ENCODE assay signal across 8 cellular contexts in genomic region chr21:39441502-39442475, GRCh38. TPM values are rescaled to one million over a fixed set of nuclear protein-coding genes. Genes with fewer than 3 reads are reported as not detected.
A peak's percentile ranks its signal among the peaks of the same experiment; 100 is the strongest.
DNase-seq lines count a peak whose midpoint lies in the region; ATAC-seq, FAIRE-seq and TF ChIP-seq lines count a peak whose summit lies in the region.

No MANE protein-coding gene starts in this region.

- H3K79me2 ChIP-seq in OCI-LY1 (ENCODE audit: insufficient read depth, low read length) (no peaks in the 10 kb centered on the region), astrocyte (ENCODE audit: insufficient read depth, low read length) (no peaks in the 10 kb centered on the region)

- ATAC-seq in HG03520 (IDR thresholded peaks at IDR 0.05; ENCODE audit: unreplicated experiment) = peak; percentile 42

- H3K4me3 Mint-ChIP-seq in astrocyte (ENCODE audit: unreplicated experiment) = no peak overlapping the region

- no peaks in the 10 kb centered on the region for H3K36me3 ChIP-seq in OCI-LY1 (ENCODE audit: insufficient read depth, low read length)
- H3K36me3 ChIP-seq in astrocyte (ENCODE audit: insufficient read depth, low read length) = no peaks in the 10 kb centered on the region
- H3K36me3 ChIP-seq in tibial artery = no peaks in the 10 kb centered on the region

- H3K4me1 Mint-ChIP-seq in astrocyte (ENCODE audit: low read depth, unreplicated experiment) = peaks cover 7% of the 10 kb centered on the region

- H3K27ac ChIP-seq in 22Rv1 (no peak overlapping the region), OCI-LY1 (ENCODE audit: low read depth, low read length, poor library complexity, severe bottlenecking) (no peak overlapping the region), astrocyte (ENCODE audit: low read depth, low read length) (no peak overlapping the region), tibial artery (no peak overlapping the region)

- H3K9ac ChIP-seq in OCI-LY1 (ENCODE audit: low read length) (no peak overlapping the region), astrocyte (ENCODE audit: low read length) (no peak overlapping the region)

- H3K4me1 ChIP-seq in OCI-LY1 (ENCODE audit: insufficient read depth, low read length, severe bottlenecking) = peaks cover 16% of the 10 kb centered on the region
- H3K4me1 ChIP-seq in astrocyte (ENCODE audit: insufficient read depth, low read length) = peaks cover 7% of the 10 kb centered on the region
- H3K4me1 ChIP-seq in tibial artery = peaks cover 0 to 14% (median 8%) of the 10 kb centered on the region in 4 donors

- no peaks in the 10 kb centered on the region for H3K36me3 Mint-ChIP-seq in astrocyte (ENCODE audit: low read depth, unreplicated experiment)

- H3K27me3 ChIP-seq in OCI-LY1 (ENCODE audit: insufficient read depth, low read length) (no peaks in the 10 kb centered on the region), astrocyte (ENCODE audit: insufficient read depth, low read length) (no peaks in the 10 kb centered on the region), tibial artery (no peaks in the 10 kb centered on the region)

- peak; percentile 89 for TF ChIP-seq CTCF in 22Rv1 (IDR thresholded peaks at IDR 0.05)
- TF ChIP-seq CTCF in OCI-LY1 (IDR thresholded peaks at IDR 0.05; ENCODE audit: low read length) = peak; percentile 80
- peak; percentile 87 for TF ChIP-seq CTCF in astrocyte (IDR thresholded peaks at IDR 0.05; ENCODE audit: insufficient read depth, low read depth, low read length)
- peak; percentile 29 to 46 for TF ChIP-seq CTCF in tibial artery (IDR thresholded peaks at IDR 0.05)

- H3F3A ChIP-seq in OCI-LY1 (ENCODE audit: insufficient read depth, low read length) = no peaks in the 10 kb centered on the region

- no peaks in the 10 kb centered on the region for H3K9me3 Mint-ChIP-seq in astrocyte (ENCODE audit: unreplicated experiment)

- H3K4me2 ChIP-seq in OCI-LY1 (ENCODE audit: low read length) (no peak overlapping the region), astrocyte (ENCODE audit: low read length) (no peak overlapping the region)

- H3K9me3 ChIP-seq in OCI-LY1 (ENCODE audit: low read length) = no peaks in the 10 kb centered on the region
- no peaks in the 10 kb centered on the region for H3K9me3 ChIP-seq in astrocyte (ENCODE audit: insufficient read depth, low read depth, low read length)
- no peaks in the 10 kb centered on the region for H3K9me3 ChIP-seq in tibial artery

- DNase-seq in EH (ENCODE audit: low read depth) (peak; percentile 57), astrocyte (ENCODE audit: low read depth) (peak; percentile 32), kidney tubule cell (ENCODE audit: low spot score) (peak; percentile 65), tibial artery (no peak), retina (no peak)

- H2AFZ ChIP-seq in OCI-LY1 (ENCODE audit: low read length) (no peak overlapping the region), astrocyte (ENCODE audit: low read depth, low read length) (no peak overlapping the region)

- H3K27me3 Mint-ChIP-seq in astrocyte (ENCODE audit: low read depth, unreplicated experiment) = no peaks in the 10 kb centered on the region

- no peak overlapping the region for H3K4me3 ChIP-seq in OCI-LY1 (ENCODE audit: low read depth, low read length, poor library complexity, severe bottlenecking)
- H3K4me3 ChIP-seq in astrocyte (ENCODE audit: insufficient read depth, low read depth, low read length) = no peak overlapping the region
- no peak overlapping the region for H3K4me3 ChIP-seq in tibial artery

- no peak for FAIRE-seq in astrocyte (lab: Jason Lieb, UNC)

- H3K27ac Mint-ChIP-seq in astrocyte (ENCODE audit: unreplicated experiment) = no peak overlapping the region

- no peaks in the 10 kb centered on the region for H3K9me2 ChIP-seq in OCI-LY1 (ENCODE audit: low read depth, low read length)

- intact Hi-C loops in tibial artery (cut with DNase I; ENCODE audit: low total_unique reads) = loop anchor here (10.0 kb wide), 1 partner anchor 57 kb away; a partner anchor contains a TSS

- no peaks in the 10 kb centered on the region for H4K20me1 ChIP-seq in OCI-LY1 (ENCODE audit: insufficient read depth, low read length)
- no peaks in the 10 kb centered on the region for H4K20me1 ChIP-seq in astrocyte (ENCODE audit: insufficient read depth, low read length)

RNA-seq across cellular contexts. Expression of gene LCA5L, which starts 3.8 kb away (rescaled TPM):
- 2.0 and 2.8 TPM in 2 replicates for total RNA-seq in astrocyte

RNA-seq across cellular contexts. Expression of gene SH3BGR, which starts 10.0 kb away (rescaled TPM):
- 8.1 and 9.9 TPM in 2 replicates for total RNA-seq in astrocyte

Comparison
In these comparisons a context has a peak if more than half of its experiments do, and no peak if none do; other contexts are left out.
1. CTCF ChIP-seq: peak in every context shown above with its lines; median percentile 89 in 22Rv1; 87 in astrocyte; 80 in OCI-LY1; 38 in tibial artery.
2. DNase-seq: peak in EH (single experiment), astrocyte (single experiment) and kidney tubule cell (single experiment); none in tibial artery (0 of 2) and retina (single experiment).